In genomic region chr20:37757550-37757949, GRCh38 we compare ENCODE assay signal across 15 cellular contexts.
DNase-seq lines count a peak whose midpoint lies in the region; ATAC-seq, FAIRE-seq and TF ChIP-seq lines count a peak whose summit lies in the region.
"Had no signal": no experiment of that assay in that cellular context is flagged by ENCODE, and none has a peak within 500 bp of the region (broad histone marks: within the 10 kb centered on the region; RNA-seq: fewer than 3 reads in every experiment).

No MANE protein-coding gene starts in this region.

- H3K9me3 Mint-ChIP-seq in stimulated activated memory B cell treated with anti-CD40 and anti-IgM and Interleukin-4, amounts not matched to agents 10 μg/mL and 1 μg/mL and 100 μg/mL, for 72 hours, result no peaks in the 10 kb centered on the region

- TF ChIP-seq POLR2A in GM12878 (IDR thresholded peaks at IDR 0.05; ENCODE audit: low read depth, low read length) (no peak), thyroid gland (IDR thresholded peaks at IDR 0.05) (no peak)

- H3K4me1 Mint-ChIP-seq in stimulated activated memory B cell treated with anti-CD40 and anti-IgM and Interleukin-4, amounts not matched to agents 10 μg/mL and 1 μg/mL and 100 μg/mL, for 72 hours, result peaks cover 24% of the 10 kb centered on the region

- no peak overlapping the region for H2AFZ ChIP-seq in Karpas-422 (ENCODE audit: low read length)
- no peak overlapping the region for H2AFZ ChIP-seq in GM12878 (ENCODE audit: control insufficient read depth, low read depth, low read length)

- H3K4me3 Mint-ChIP-seq in stimulated activated memory B cell treated with anti-CD40 and anti-IgM and Interleukin-4, amounts not matched to agents 10 μg/mL and 1 μg/mL and 100 μg/mL, for 72 hours, result no peak overlapping the region

- BruUV-seq in GM12878 (replicated peaks; lab: Mats Ljungman, UMichigan), result no TSS peak

- H3K4me2 ChIP-seq in Karpas-422 (ENCODE audit: low read depth, low read length, poor library complexity, severe bottlenecking) (no peak overlapping the region), GM12878 (ENCODE audit: control insufficient read depth, insufficient read depth) (no peak overlapping the region)

- peaks cover 7% of the 10 kb centered on the region; the same call in 1 of the 2 replicates for H3K36me3 ChIP-seq in Karpas-422 (ENCODE audit: insufficient read depth, low read length)
- H3K36me3 ChIP-seq in GM12878 (ENCODE audit: control insufficient read depth in 2 of 2, insufficient read depth in 2 of 2, low read length in 1 of 2), result peaks cover 2 to 5% of the 10 kb centered on the region in 2 experiments; a peak in 1 of 4 replicates
- peaks cover 0 to 6% of the 10 kb centered on the region in 2 donors for H3K36me3 ChIP-seq in thyroid gland

- H3K4me3 ChIP-seq in Karpas-422 (ENCODE audit: low read length), result no peak overlapping the region
- no peak overlapping the region for H3K4me3 ChIP-seq in GM12878
- H3K4me3 ChIP-seq in thyroid gland (replicated peaks in 1 of 3), result no peak overlapping the region
- H3K4me3 ChIP-seq: HAP-1 had no signal

- no peaks in the 10 kb centered on the region for H3K9me3 ChIP-seq in Karpas-422 (ENCODE audit: low read length)
- no peaks in the 10 kb centered on the region for H3K9me3 ChIP-seq in GM12878 (replicated peaks; ENCODE audit: control insufficient read depth, insufficient read depth, low read length)
- no peaks in the 10 kb centered on the region for H3K9me3 ChIP-seq in thyroid gland
- H3K9me3 ChIP-seq: HAP-1 had no signal

- SMC1A ChIA-PET in GM12878 (lab: Charles Lee; ENCODE audit: uncharacterized antibody, unreplicated experiment), result interaction anchor here (1.0 kb wide), 1 partner anchor 221 kb away, joined by 3 read pairs; no protein-coding TSS in a partner anchor

- peaks cover 27% of the 10 kb centered on the region for H3K79me2 ChIP-seq in Karpas-422 (ENCODE audit: low read length)
- no peaks in the 10 kb centered on the region for H3K79me2 ChIP-seq in GM12878 (ENCODE audit: control insufficient read depth, insufficient read depth, low read length)

- no peak overlapping the region for H3K27ac Mint-ChIP-seq in stimulated activated memory B cell treated with anti-CD40 and anti-IgM and Interleukin-4, amounts not matched to agents 10 μg/mL and 1 μg/mL and 100 μg/mL, for 72 hours

- H4K20me1 ChIP-seq in Karpas-422 (ENCODE audit: insufficient read depth, low read depth, low read length) (no peaks in the 10 kb centered on the region), GM12878 (ENCODE audit: control insufficient read depth, insufficient read depth) (no peaks in the 10 kb centered on the region)

- H3K9me2 ChIP-seq in Karpas-422 (replicated peaks; ENCODE audit: insufficient read depth, low read length), result no peaks in the 10 kb centered on the region

- no peaks in the 10 kb centered on the region for H3K27me3 Mint-ChIP-seq in stimulated activated memory B cell treated with anti-CD40 and anti-IgM and Interleukin-4, amounts not matched to agents 10 μg/mL and 1 μg/mL and 100 μg/mL, for 72 hours

- DNase-seq in Right ventricle myocardium superior (no peak), left cardiac atrium (no peak), Karpas-422 (peak; percentile 79), GM12878 (ENCODE audit: low read depth, low spot score) (no peak), thyroid gland (no peak), UCSD-AML1 (lab: John Stamatoyannopoulos, UW; ENCODE audit: unreplicated experiment) (no peak)
- DNase-seq: activated naive CD4-positive, alpha-beta T cell treated with anti-CD3 and anti-CD28 coated beads, Interleukin-2, amount 50 U/mL, for 16 hours; kidney glomerular epithelial cell; NCI-H446 treated with DMSO at 0.1 percent for 48 hours; stimulated activated CD4-positive, alpha-beta T cell treated with anti-CD3 and anti-CD28 coated beads, Interleukin-4, amount 100 ng/mL, for 24 hours; stimulated activated naive CD4-positive, alpha-beta T cell had no signal

- H3K27ac ChIP-seq in Karpas-422 (ENCODE audit: low read length) (0 out of 2 replicates have a peak overlapping the region, but pooled peaks have one; percentile 2), GM12878 (ENCODE audit: control insufficient read depth, insufficient read depth) (no peak overlapping the region), thyroid gland (no peak overlapping the region)
- H3K27ac ChIP-seq: RWPE1 had no signal

- intact Hi-C loops in Right ventricle myocardium superior (cut with DNase I), result loop anchor here (10.0 kb wide), 1 partner anchor 237 kb away; no protein-coding TSS in a partner anchor
- intact Hi-C loops in left cardiac atrium (cut with DNase I), result loop anchor here in 1 of 2 donors (5.0 to 10.0 kb wide), 2 partner anchors 103 to 140 kb away; no protein-coding TSS in a partner anchor
- intact Hi-C loops in GM12878 (cut with micrococcal nuclease; ENCODE audit: unreplicated experiment), result loop anchor here (10.0 kb wide), 2 partner anchors 193 to 237 kb away; no protein-coding TSS in a partner anchor
- intact Hi-C loops in thyroid gland (cut with DNase I), result no loop called here

- ATAC-seq in Right ventricle myocardium superior (ENCODE audit: poor library complexity) (peak; percentile 59), left cardiac atrium (no peak), GM12878 (no peak; the same call in 2 of the 3 replicates), GM19452 (IDR thresholded peaks at IDR 0.05; ENCODE audit: unreplicated experiment) (no peak)
- peak; percentile 43 for ATAC-seq in stimulated activated memory B cell treated with anti-CD40 and anti-IgM and Interleukin-4, amounts not matched to agents 10 μg/mL and 1 μg/mL and 100 μg/mL, for 72 hours

- CTCF ChIA-PET in GM12878 (lab: Yijun Ruan, JAX), result interaction anchor here (0.8 kb wide), 1 partner anchor 235 kb away, joined by 3 read pairs; no protein-coding TSS in a partner anchor

- in situ Hi-C loops in GM12878 (cut with MboI), result no loop called here

- H3K4me1 ChIP-seq in Karpas-422 (ENCODE audit: low read length), result peaks cover 18% of the 10 kb centered on the region
- no peaks in the 10 kb centered on the region for H3K4me1 ChIP-seq in GM12878 (ENCODE audit: control insufficient read depth, insufficient read depth, low read length)
- H3K4me1 ChIP-seq in thyroid gland, result no peaks in the 10 kb centered on the region
- H3K4me1 ChIP-seq: HAP-1 had no signal

- H3K36me3 Mint-ChIP-seq in stimulated activated memory B cell treated with anti-CD40 and anti-IgM and Interleukin-4, amounts not matched to agents 10 μg/mL and 1 μg/mL and 100 μg/mL, for 72 hours, result peaks cover 70% of the 10 kb centered on the region

- no peak for TF ChIP-seq EP300 in GM12878 (IDR thresholded peaks at IDR 0.05; ENCODE audit: borderline replicate concordance in 1 of 2, control insufficient read depth in 1 of 2, low read depth in 2 of 2, low read length in 2 of 2)

- FAIRE-seq in GM12878 (lab: Jason Lieb, UNC), result no peak

- H3K9ac ChIP-seq in Karpas-422 (ENCODE audit: low read length) (no peak overlapping the region), GM12878 (ENCODE audit: control insufficient read depth, insufficient read depth, low read length) (no peak overlapping the region)

- RAD21 ChIA-PET in GM12878 (lab: Charles Lee; ENCODE audit: unreplicated experiment), result no interaction called here

- TF ChIP-seq CTCF in GM12878 (IDR thresholded peaks at IDR 0.05 in 2 of 3, conservative IDR thresholded peaks at IDR 0.05 in 1 of 3; ENCODE audit: control insufficient read depth in 2 of 3, extremely low read depth in 1 of 3, insufficient read depth in 1 of 3, low read depth in 3 of 3, low read length in 3 of 3) (0 out of 6 replicates have a peak, but pooled peaks of 1 of the 3 experiments have one; percentile 10), thyroid gland (IDR thresholded peaks at IDR 0.05) (no peak)

- WGBS in GM12878 (ENCODE audit: insufficient coverage, insufficient replicate concordance, low lambda C conversion rate, missing lambda C conversion rate), result 75% methylated on average over 6 of the region's 6 CpGs
- WGBS in thyroid gland, 2 donors, result 73 to 81% methylated on average over 6 of the region's 6 CpGs

- H3K27me3 ChIP-seq in Karpas-422 (ENCODE audit: low read length), result no peaks in the 10 kb centered on the region
- no peaks in the 10 kb centered on the region for H3K27me3 ChIP-seq in GM12878 (replicated peaks in 1 of 2; ENCODE audit: control insufficient read depth in 2 of 2, insufficient read depth in 2 of 2, low read length in 1 of 2)
- H3K27me3 ChIP-seq in thyroid gland, result no peaks in the 10 kb centered on the region

- POLR2A ChIA-PET in GM12878 (lab: Charles Lee), result no interaction called here

- TF ChIP-seq RAD21 in GM12878 (IDR thresholded peaks at IDR 0.05; ENCODE audit: insufficient read depth, low read depth, low read length), result peak; percentile 44

TF ChIP-seq in GM12878, 131 proteins besides CTCF, POLR2A, EP300 and RAD21:
- TF ChIP-seq MTA3 (IDR thresholded peaks at IDR 0.05; ENCODE audit: borderline replicate concordance, low read length), result no peak
- TF ChIP-seq IRF3 (IDR thresholded peaks at IDR 0.05), result no peak

Comparison
In these comparisons a context has a peak if more than half of its experiments do, and no peak if none do; other contexts are left out.
1. ATAC-seq: peak in Right ventricle myocardium superior (single experiment) and stimulated activated memory B cell treated with anti-CD40 and anti-IgM and Interleukin-4, amounts not matched to agents 10 μg/mL and 1 μg/mL and 100 μg/mL, for 72 hours (single experiment); none in left cardiac atrium (0 of 2), GM12878 (single experiment) and GM19452 (single experiment).